Comparison of ENCODE assay signal across 11 cellular contexts in the genomic region with DNA sequence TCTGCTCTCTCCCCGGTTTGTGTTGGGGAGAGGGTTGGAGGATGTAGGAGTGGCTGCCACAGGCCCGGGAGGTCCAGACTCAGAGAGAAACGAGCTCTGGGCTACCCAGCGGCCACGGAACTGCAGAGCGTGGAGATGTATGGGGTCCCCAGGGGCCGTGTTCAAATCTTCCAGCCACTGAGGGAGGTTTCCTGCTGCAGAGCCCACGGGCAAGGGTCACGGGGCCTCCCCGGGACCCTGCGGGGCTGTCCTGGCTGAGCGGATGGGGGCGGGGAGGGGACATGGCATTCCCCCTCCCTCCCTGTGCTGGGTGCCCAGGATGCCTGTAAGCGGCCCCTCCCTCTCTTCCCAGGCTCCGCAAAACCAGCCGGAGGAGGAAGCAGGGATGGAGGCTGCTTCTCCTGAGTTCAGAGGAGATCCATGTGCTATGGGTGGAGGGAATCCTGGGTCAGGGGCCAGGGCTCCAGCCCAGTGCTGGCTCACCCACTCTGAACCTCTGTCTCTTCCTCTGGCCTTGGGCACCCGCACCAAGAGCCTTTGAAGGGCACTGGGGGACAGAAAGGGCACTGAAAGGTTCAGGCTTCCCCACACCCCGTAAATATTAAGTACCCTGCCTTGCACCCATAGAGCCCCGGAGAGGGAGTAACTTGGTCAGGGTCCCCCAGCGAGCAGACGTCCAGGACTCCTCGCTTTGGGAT. TPM values are rescaled to one million over a fixed set of nuclear protein-coding genes. Genes with fewer than 3 reads are reported as not detected.
DNase-seq lines count a peak whose midpoint lies in the region; ATAC-seq, FAIRE-seq and TF ChIP-seq lines count a peak whose summit lies in the region.
"Had no signal": no experiment of that assay in that cellular context is flagged by ENCODE, and none has a peak within 500 bp of the region (broad histone marks: within the 10 kb centered on the region; RNA-seq: fewer than 3 reads in every experiment).

No MANE protein-coding gene starts in this region.

- no peak for TF ChIP-seq CTCF in GM20000 (IDR thresholded peaks at IDR 0.05; ENCODE audit: extremely low read depth, missing control alignments)
- TF ChIP-seq CTCF in brain (conservative IDR thresholded peaks at IDR 0.05): no peak
- TF ChIP-seq CTCF in kidney (IDR thresholded peaks at IDR 0.05; ENCODE audit: borderline replicate concordance, extremely low read depth, insufficient read depth): no peak

- H3K27me3 Mint-ChIP-seq in brain: peaks cover 23% of the 10 kb centered on the region

- peaks cover 0 to 2% (median 0%) of the 10 kb centered on the region in 5 experiments for H3K9me3 Mint-ChIP-seq in brain

- no peak overlapping the region for H3K4me3 Mint-ChIP-seq in brain

- no peaks in the 10 kb centered on the region for H3K9me3 ChIP-seq in kidney (ENCODE audit: control insufficient read depth in 1 of 2, low read length in 2 of 2)

- intact Hi-C loops in kidney (cut with DNase I): no loop called here

- peaks cover 18 to 33% of the 10 kb centered on the region in 2 donors for H3K4me1 ChIP-seq in kidney (ENCODE audit: control insufficient read depth in 1 of 2, insufficient read depth in 1 of 2, low read depth in 1 of 2, low read length in 2 of 2)

- no peak for TF ChIP-seq POLR2A in erythroblast (IDR thresholded peaks at IDR 0.05; ENCODE audit: low read length)

- FAIRE-seq in kidney (lab: Jason Lieb, UNC): no peak

- H3K36me3 Mint-ChIP-seq in brain: peaks cover 17% of the 10 kb centered on the region

- H3K27ac ChIP-seq in kidney (ENCODE audit: low read depth in 2 of 2, low read length in 2 of 2) (peak overlapping the region; percentile 94 to 98), skin epidermis (peak overlapping the region in 16 of 21 experiments; percentile 3 to 80 (median 69))

- H3K4me3 ChIP-seq in kidney (ENCODE audit: low read length in 2 of 2) (no peak overlapping the region), skin epidermis (no peak overlapping the region)

- H3K27ac Mint-ChIP-seq in brain: peak overlapping the region in 4 of 5 experiments; percentile 40 to 88 (median 66)

- peak overlapping the region in 1 of 2 donors; percentile 61 for H3K9ac ChIP-seq in kidney (ENCODE audit: low read length in 2 of 2)

- H3K4me1 Mint-ChIP-seq in brain: peaks cover 27% of the 10 kb centered on the region

- DNase-seq in GM20000 (ENCODE audit: low spot score): peak; percentile 46
- no peak for DNase-seq in kidney
- no peak for DNase-seq in erythroblast (lab: John Stamatoyannopoulos, UW)
- DNase-seq in NCI-H2227 (lab: John Stamatoyannopoulos, UW; ENCODE audit: unreplicated experiment): no peak

- ATAC-seq in GM19328 (IDR thresholded peaks at IDR 0.05; ENCODE audit: unreplicated experiment): no peak
- ATAC-seq in GM18511 (IDR thresholded peaks at IDR 0.05; ENCODE audit: unreplicated experiment): no peak

- peaks cover 12 to 26% of the 10 kb centered on the region in 2 donors for H3K36me3 ChIP-seq in kidney (ENCODE audit: control insufficient read depth in 1 of 2, insufficient read depth in 2 of 2, low read length in 2 of 2)

RNA-seq across cellular contexts. Expression of gene SMIM24, which starts 22.6 kb away (rescaled TPM):
- polyA plus RNA-seq in brain (ENCODE audit: insufficient read depth, low read depth, low replicate concordance) (8.0 TPM), kidney (ENCODE audit: insufficient read depth, low read depth, low replicate concordance) (1,108 TPM)
- 49.8 TPM for total RNA-seq in kidney

RNA-seq across cellular contexts. Expression of gene SMIM44, which starts 25.6 kb away (rescaled TPM):
- polyA plus RNA-seq in brain (ENCODE audit: insufficient read depth, low read depth, low replicate concordance): not detected
- total RNA-seq in kidney: not detected
- not detected for polyA plus RNA-seq in kidney (ENCODE audit: insufficient read depth, low read depth, low replicate concordance)
- total RNA-seq: renal cortical epithelial cell; T-helper 2 cell treated with Interferon-gamma antibody and Interleukin-4, amounts not matched to agents 100 ng/mL and 5 ng/mL, for 36 hours had no signal
- polyA plus RNA-seq: BJ had no signal

RNA-seq across cellular contexts. Expression of gene DOHH, which starts 42.8 kb away (rescaled TPM):
- 30.0 TPM for polyA plus RNA-seq in brain (ENCODE audit: insufficient read depth, low read depth, low replicate concordance)
- 12.2 TPM for total RNA-seq in kidney
- 20.2 TPM for polyA plus RNA-seq in kidney (ENCODE audit: insufficient read depth, low read depth, low replicate concordance)

RNA-seq across cellular contexts. Expression of gene FZR1, which starts 48.4 kb away (rescaled TPM):
- polyA plus RNA-seq in brain (ENCODE audit: insufficient read depth, low read depth, low replicate concordance) (85.0 TPM), kidney (ENCODE audit: insufficient read depth, low read depth, low replicate concordance) (28.4 TPM)
- 48.0 TPM for total RNA-seq in kidney

Comparison
In these comparisons a context has a peak if more than half of its experiments do, and no peak if none do; other contexts are left out.
1. RNA of gene SMIM24, which starts 22.6 kb away (polyA plus RNA-seq): 1,108 TPM in kidney (single experiment); 8.0 TPM in brain (single experiment); every median in the first group is over 100 times any median in the second.